9 cellular contexts compared by ENCODE assay signal in the genomic region with DNA sequence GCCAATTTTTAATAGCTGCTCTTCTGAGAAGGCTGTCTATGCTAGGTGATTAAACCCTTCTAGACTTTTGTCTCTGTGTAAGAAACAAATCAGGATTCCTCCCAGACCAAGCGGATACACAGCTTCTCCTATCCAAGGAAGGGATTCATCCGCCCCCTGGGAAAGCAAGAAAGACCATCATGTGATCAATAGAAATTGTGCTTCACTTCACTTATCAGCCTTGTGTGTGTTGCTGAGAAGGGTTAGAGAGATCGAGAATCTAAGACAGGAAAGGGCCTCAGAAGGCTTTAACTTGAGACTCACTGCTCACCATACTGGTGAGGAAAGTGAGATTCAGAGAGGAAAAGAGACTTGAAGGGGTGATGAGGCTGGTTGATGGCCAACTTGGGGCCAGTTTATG. TPM values are rescaled to one million over a fixed set of nuclear protein-coding genes. Genes with fewer than 3 reads are reported as not detected.
DNase-seq lines count a peak whose midpoint lies in the region; ATAC-seq and TF ChIP-seq lines count a peak whose summit lies in the region.
"Had no signal": no experiment of that assay in that cellular context is flagged by ENCODE, and none has a peak within 500 bp of the region (broad histone marks: within the 10 kb centered on the region; RNA-seq: fewer than 3 reads in every experiment).

No MANE protein-coding gene starts in this region.

- peak overlapping the region; percentile 78 for H3K4me3 ChIP-seq in CD8-positive, alpha-beta T cell (ENCODE audit: low read depth, low read length)
- peak overlapping the region; percentile 97 for H3K4me3 ChIP-seq in NT2/D1 (ENCODE audit: insufficient read length, low read depth)
- H3K4me3 ChIP-seq in effector memory CD4-positive, alpha-beta T cell (ENCODE audit: insufficient read depth, low read depth, low read length, poor library complexity, severe bottlenecking): peak overlapping the region; percentile 78

- CTCF ChIA-PET in CD8-positive, alpha-beta T cell (lab: Charles Lee): interaction anchor here (1.1 to 1.4 kb wide), 3 partner anchors 60 to 71 kb away, joined by 3 read pairs; a partner anchor contains a TSS

- H3K4me1 ChIP-seq in CD8-positive, alpha-beta T cell (ENCODE audit: insufficient read depth, low read length): peaks cover 11% of the 10 kb centered on the region
- H3K4me1 ChIP-seq in NT2/D1 (ENCODE audit: insufficient read depth, insufficient read length): no peaks in the 10 kb centered on the region
- H3K4me1 ChIP-seq in effector memory CD4-positive, alpha-beta T cell (ENCODE audit: control insufficient read depth, insufficient read depth, low read length, poor library complexity, severe bottlenecking): peaks cover 11% of the 10 kb centered on the region

- no peak for DNase-seq in CD8-positive, alpha-beta T cell
- DNase-seq in NT2/D1 (ENCODE audit: low read depth, low spot score) (no peak), nephron progenitor cell (no peak), left lobe of liver (ENCODE audit: low spot score) (no peak), DMS114 treated with DMSO at 0.1 percent for 48 hours (lab: John Stamatoyannopoulos, UW; ENCODE audit: unreplicated experiment) (no peak)
- DNase-seq in effector memory CD4-positive, alpha-beta T cell: no peak
- DNase-seq: activated CD4-positive, alpha-beta T cell treated with anti-CD3 and anti-CD28 coated beads for 1 hour had no signal

- no peaks in the 10 kb centered on the region for H3K27me3 Mint-ChIP-seq in CD8-positive, alpha-beta T cell (ENCODE audit: low read depth)
- peaks cover 3% of the 10 kb centered on the region for H3K27me3 Mint-ChIP-seq in nephron progenitor cell (ENCODE audit: low read depth, poor library complexity)

- H3K9me3 ChIP-seq in CD8-positive, alpha-beta T cell (ENCODE audit: low read length): no peaks in the 10 kb centered on the region
- peaks cover 10% of the 10 kb centered on the region; the same call in 1 of the 2 replicates for H3K9me3 ChIP-seq in NT2/D1 (ENCODE audit: insufficient read depth, low read length)
- H3K9me3 ChIP-seq in effector memory CD4-positive, alpha-beta T cell (ENCODE audit: control insufficient read depth, low read length): no peaks in the 10 kb centered on the region

- H3K36me3 ChIP-seq in CD8-positive, alpha-beta T cell (ENCODE audit: insufficient read depth, low read length): peaks cover 4% of the 10 kb centered on the region
- H3K36me3 ChIP-seq in NT2/D1 (ENCODE audit: insufficient read depth, insufficient read length, low read length): peaks cover 30% of the 10 kb centered on the region
- H3K36me3 ChIP-seq in effector memory CD4-positive, alpha-beta T cell (ENCODE audit: control insufficient read depth, insufficient read depth, low read length): peaks cover 26% of the 10 kb centered on the region

- intact Hi-C loops in CD8-positive, alpha-beta T cell (cut with DNase I, micrococcal nuclease): loop anchor here (5.0 kb wide), 6 partner anchors 47 to 867 kb away; a partner anchor contains a TSS

- peak overlapping the region; percentile 93 for H3K9ac ChIP-seq in NT2/D1 (ENCODE audit: insufficient read length, low read depth)

- H3K27ac Mint-ChIP-seq in CD8-positive, alpha-beta T cell: peak overlapping the region; percentile 98
- H3K27ac Mint-ChIP-seq in nephron progenitor cell: no peak overlapping the region

- peaks cover 25% of the 10 kb centered on the region for H3K36me3 Mint-ChIP-seq in CD8-positive, alpha-beta T cell
- peaks cover 11% of the 10 kb centered on the region for H3K36me3 Mint-ChIP-seq in nephron progenitor cell (ENCODE audit: low read depth)

- peak overlapping the region; percentile 94 for H3K4me3 Mint-ChIP-seq in CD8-positive, alpha-beta T cell
- peak overlapping the region; percentile 93 for H3K4me3 Mint-ChIP-seq in nephron progenitor cell

- H3K27ac ChIP-seq in CD8-positive, alpha-beta T cell (ENCODE audit: low read depth, low read length): peak overlapping the region; percentile 80
- H3K27ac ChIP-seq in effector memory CD4-positive, alpha-beta T cell (ENCODE audit: insufficient read depth, low read length, poor library complexity, severe bottlenecking): peak overlapping the region; percentile 83

- ATAC-seq in CD8-positive, alpha-beta T cell: no peak
- ATAC-seq in GM18520 (IDR thresholded peaks at IDR 0.05; ENCODE audit: unreplicated experiment) (no peak), left lobe of liver (no peak), HG02571 (IDR thresholded peaks at IDR 0.05; ENCODE audit: unreplicated experiment) (no peak)

- H3K9me3 Mint-ChIP-seq in CD8-positive, alpha-beta T cell: no peaks in the 10 kb centered on the region
- H3K9me3 Mint-ChIP-seq in nephron progenitor cell: peaks cover 32% of the 10 kb centered on the region

- peaks cover 30% of the 10 kb centered on the region for H3K4me1 Mint-ChIP-seq in CD8-positive, alpha-beta T cell (ENCODE audit: low read depth)
- H3K4me1 Mint-ChIP-seq in nephron progenitor cell: peaks cover 14% of the 10 kb centered on the region

- no peak for TF ChIP-seq CTCF in CD8-positive, alpha-beta T cell (IDR thresholded peaks at IDR 0.05)
- no peak for TF ChIP-seq CTCF in nephron progenitor cell (IDR thresholded peaks at IDR 0.05)

- H3K27me3 ChIP-seq in CD8-positive, alpha-beta T cell (ENCODE audit: insufficient read depth, low read length): no peaks in the 10 kb centered on the region
- no peaks in the 10 kb centered on the region for H3K27me3 ChIP-seq in NT2/D1 (ENCODE audit: insufficient read depth, insufficient read length)
- H3K27me3 ChIP-seq in effector memory CD4-positive, alpha-beta T cell (replicated peaks; ENCODE audit: control insufficient read depth, insufficient read depth, low read length, poor library complexity, severe bottlenecking): no peaks in the 10 kb centered on the region

- POLR2A ChIA-PET in CD8-positive, alpha-beta T cell (lab: Charles Lee): interaction anchor here (1.4 to 3.3 kb wide), 3 partner anchors 49 to 78 kb away, joined by 3 to 19 read pairs (median 8); a partner anchor contains a TSS

RNA-seq across cellular contexts. Expression of a gene that starts 1.5 kb away (rescaled TPM):
- 10 to 100 TPM; 39.7 to 45.5 TPM for total RNA-seq in CD8-positive, alpha-beta T cell
- 11.9 TPM for total RNA-seq in left lobe of liver

RNA-seq across cellular contexts. Expression of a gene that starts 26.5 kb away (rescaled TPM):
- under 1 TPM; 0.56 to 0.71 TPM for total RNA-seq in CD8-positive, alpha-beta T cell
- total RNA-seq in left lobe of liver: not detected

RNA-seq across cellular contexts. Expression of a gene that starts 48.5 kb away (rescaled TPM):
- total RNA-seq in CD8-positive, alpha-beta T cell: 10 to 100 TPM; 29.2 to 29.7 TPM
- 14.0 TPM for total RNA-seq in left lobe of liver

RNA-seq across cellular contexts. Expression of a gene that starts 59.4 kb away (rescaled TPM):
- 10 to 100 TPM; 18.2 TPM for total RNA-seq in CD8-positive, alpha-beta T cell
- 9.4 TPM for total RNA-seq in left lobe of liver
